Comparison of ENCODE assay signal across 25 cellular contexts in the genomic region with DNA sequence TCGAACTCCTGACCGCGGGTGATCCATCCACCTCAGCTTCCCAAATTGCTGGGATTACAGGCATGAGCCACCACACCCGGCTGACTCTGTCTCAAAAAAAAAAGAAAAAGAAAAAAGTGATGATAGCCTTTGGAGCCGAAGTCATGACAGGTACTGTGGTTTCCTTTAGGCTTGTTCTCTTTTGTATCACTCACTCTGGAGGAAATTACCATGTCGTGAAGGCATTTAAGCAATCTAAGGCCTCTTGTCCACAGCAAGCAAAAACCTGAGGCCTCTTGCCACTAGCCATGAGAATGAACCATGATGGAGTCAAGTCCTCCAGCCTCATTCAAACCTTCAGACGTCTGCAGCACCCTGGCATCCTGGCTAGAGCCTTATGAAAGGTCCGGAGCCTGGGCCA.
"Had no signal": no experiment of that assay in that cellular context is flagged by ENCODE, and none has a peak within 500 bp of the region (broad histone marks: within the 10 kb centered on the region; RNA-seq: fewer than 3 reads in every experiment).

No MANE protein-coding gene starts in this region.

- H3K36me3 ChIP-seq: esophagus muscularis mucosa, gastrocnemius medialis, heart right ventricle, left lung, lower lobe of right lung had no signal

- FAIRE-seq: colon, endothelial cell of umbilical vein, islet of Langerhans, kidney had no signal

- H3K4me1 Mint-ChIP-seq: memory B cell; naive thymus-derived CD4-positive, alpha-beta T cell had no signal

- H3K36me3 Mint-ChIP-seq: memory B cell; naive thymus-derived CD4-positive, alpha-beta T cell had no signal

- DNase-seq: dorsolateral prefrontal cortex; effector CD4-positive, alpha-beta T cell; effector memory CD4-positive, alpha-beta T cell; foreskin melanocyte; gastrocnemius medialis; glutamatergic neuron; head of caudate nucleus; heart right ventricle; hippocampal formation; kidney; kidney glomerular epithelial cell; left colon; left lung; left ventricle myocardium superior; lower lobe of right lung; mesendoderm; midbrain; naive thymus-derived CD4-positive, alpha-beta T cell had no signal

- H3K27ac ChIP-seq: coronary artery, dorsolateral prefrontal cortex, esophagus muscularis mucosa, gastrocnemius medialis, heart right ventricle, left lung, lower lobe of right lung had no signal

- ATAC-seq: gastrocnemius medialis; heart right ventricle; left colon; left lung; left ventricle myocardium superior; lower lobe of right lung; naive thymus-derived CD4-positive, alpha-beta T cell had no signal

- H3K4me3 Mint-ChIP-seq: dendritic cell treated with granulocyte-macrophage colony-stimulating factor and Interleukin-4, amounts not matched to agents 40 ng/mL and 50 ng/mL, for 4 days; memory B cell; naive thymus-derived CD4-positive, alpha-beta T cell had no signal

- H3K27me3 ChIP-seq: dorsolateral prefrontal cortex, esophagus muscularis mucosa, gastrocnemius medialis, left lung had no signal

- H3K27ac Mint-ChIP-seq: dendritic cell treated with granulocyte-macrophage colony-stimulating factor and Interleukin-4, amounts not matched to agents 40 ng/mL and 50 ng/mL, for 4 days; memory B cell; naive thymus-derived CD4-positive, alpha-beta T cell had no signal

- H3K4me1 ChIP-seq: esophagus muscularis mucosa, gastrocnemius medialis, heart right ventricle, left lung, lower lobe of right lung had no signal

- H3K4me3 ChIP-seq: coronary artery, dorsolateral prefrontal cortex, esophagus muscularis mucosa, gastrocnemius medialis, heart right ventricle, left lung, lower lobe of right lung had no signal

- H3K9me3 Mint-ChIP-seq: dendritic cell treated with granulocyte-macrophage colony-stimulating factor and Interleukin-4, amounts not matched to agents 40 ng/mL and 50 ng/mL, for 4 days; memory B cell; naive thymus-derived CD4-positive, alpha-beta T cell had no signal
